ENCODE assay signal across 1 cellular context in genomic region chr7:16734148-16734726, GRCh38.
TF ChIP-seq lines count a peak whose summit lies in the region.

No MANE protein-coding gene starts in this region.

TF ChIP-seq in SK-N-SH treated with all-trans-retinoic acid at 6 μM for 48 hours, 23 proteins besides CTCF, POLR2A, EP300 and RAD21 (continued from another document):
- no peak for TF ChIP-seq PATZ1 (CRISPR knock-in tag; IDR thresholded peaks at IDR 0.05; ENCODE audit: borderline replicate concordance)
- TF ChIP-seq ZC3H10 (CRISPR knock-in tag; IDR thresholded peaks at IDR 0.05), result no peak
- TF ChIP-seq ISL1 (CRISPR knock-in tag; IDR thresholded peaks at IDR 0.05), result 0 out of 2 replicates have a peak, but pooled peaks have one; percentile 6
- no peak for TF ChIP-seq ESRRG (CRISPR knock-in tag; IDR thresholded peaks at IDR 0.05)
- TF ChIP-seq PPARA (CRISPR knock-in tag; IDR thresholded peaks at IDR 0.05; ENCODE audit: borderline replicate concordance), result no peak
- TF ChIP-seq RARB (CRISPR knock-in tag; IDR thresholded peaks at IDR 0.05), result no peak
- TF ChIP-seq TSHZ2 (CRISPR knock-in tag; IDR thresholded peaks at IDR 0.05), result no peak
- no peak for TF ChIP-seq POU6F1 (CRISPR knock-in tag; IDR thresholded peaks at IDR 0.05; ENCODE audit: borderline replicate concordance, low read depth)
